19 cellular contexts compared by ENCODE assay signal in genomic region chr16:80837421-80838263, GRCh38. TPM values are rescaled to one million over a fixed set of nuclear protein-coding genes. Genes with fewer than 3 reads are reported as not detected.
DNase-seq lines count a peak whose midpoint lies in the region; ATAC-seq, FAIRE-seq and TF ChIP-seq lines count a peak whose summit lies in the region.
"Had no signal": no experiment of that assay in that cellular context is flagged by ENCODE, and none has a peak within 500 bp of the region (broad histone marks: within the 10 kb centered on the region; RNA-seq: fewer than 3 reads in every experiment).

No MANE protein-coding gene starts in this region.

- no peaks in the 10 kb centered on the region for H3K9me3 ChIP-seq in prostate gland

- DNase-seq in GM23338 (ENCODE audit: low spot score): no peak
- peak; percentile 77 for DNase-seq in LoVo (ENCODE audit: low spot score)
- peak; percentile 87 for DNase-seq in prostate gland (ENCODE audit: low spot score)
- DNase-seq in activated effector memory CD4-positive, alpha-beta T cell treated with anti-CD3 and anti-CD28 coated beads, Interleukin-2, amount 50 U/mL, for 16 hours: no peak
- DNase-seq: HCEC 1CT, IMR-90, Karpas-422, NCI-H1417 treated with DMSO at 0.1 percent for 48 hours, NCI-H2029 treated with DMSO at 0.1 percent for 48 hours, NCI-H2171 treated with DMSO at 0.1 percent for 48 hours, NCI-H510A, NCI-H82, PC-9 had no signal

- H3K9me3 Mint-ChIP-seq in GM23338: peaks cover 13% of the 10 kb centered on the region

- H4K20me1 ChIP-seq in GM23338 (replicated peaks; ENCODE audit: insufficient read depth): no peaks in the 10 kb centered on the region

- H3K4me1 ChIP-seq in GM23338 (ENCODE audit: insufficient read depth): no peaks in the 10 kb centered on the region
- H3K4me1 ChIP-seq in prostate gland (replicated peaks): peaks cover 15% of the 10 kb centered on the region

- intact Hi-C loops in prostate gland (cut with DNase I): no loop called here

- TF ChIP-seq CTCF in GM23338 (conservative IDR thresholded peaks at IDR 0.05; ENCODE audit: low read depth in 2 of 2): no peak
- TF ChIP-seq CTCF in prostate gland (IDR thresholded peaks at IDR 0.05): peak in 1 of 4 experiments; percentile 5

- H3K4me1 Mint-ChIP-seq in GM23338: no peaks in the 10 kb centered on the region
- H3K4me1 Mint-ChIP-seq: B cell; CD4-positive, alpha-beta memory T cell had no signal

- H2AFZ ChIP-seq in GM23338: 0 out of 2 replicates have a peak overlapping the region, but pooled peaks have one; percentile 44
- H2AFZ ChIP-seq: PC-9 had no signal

- H3K9me2 ChIP-seq in GM23338 (ENCODE audit: insufficient read depth): peaks cover 8% of the 10 kb centered on the region; the same call in 1 of the 2 replicates

- no peaks in the 10 kb centered on the region for H3K27me3 ChIP-seq in GM23338 (ENCODE audit: insufficient read depth)
- H3K27me3 ChIP-seq in prostate gland (replicated peaks; ENCODE audit: insufficient read depth): no peaks in the 10 kb centered on the region

- H3K36me3 Mint-ChIP-seq in GM23338 (ENCODE audit: low read depth): no peaks in the 10 kb centered on the region

- H3F3A ChIP-seq in GM23338 (replicated peaks; ENCODE audit: low read depth): no peaks in the 10 kb centered on the region

- H3K4me3 ChIP-seq in GM23338 (no peak overlapping the region), prostate gland (no peak overlapping the region)
- H3K4me3 ChIP-seq: PC-9, SK-N-MC had no signal

- FAIRE-seq in endometrium (lab: Jason Lieb, UNC): peak; percentile 94

- 16% methylated on average over 12 of the region's 12 CpGs for WGBS in prostate gland

- H3K4me2 ChIP-seq in GM23338: no peak overlapping the region
- H3K4me2 ChIP-seq: PC-9 had no signal

- H3K79me2 ChIP-seq in GM23338 (replicated peaks; ENCODE audit: insufficient read depth): no peaks in the 10 kb centered on the region

- no peak for TF ChIP-seq POLR2A in prostate gland (IDR thresholded peaks at IDR 0.05)

- ATAC-seq in GM23338: no peak
- ATAC-seq in HG02852 (IDR thresholded peaks at IDR 0.05; ENCODE audit: unreplicated experiment): no peak
- ATAC-seq in HG03565 (IDR thresholded peaks at IDR 0.05; ENCODE audit: unreplicated experiment): no peak

- H3K27ac ChIP-seq in GM23338 (ENCODE audit: low read depth): no peak overlapping the region
- H3K27ac ChIP-seq in prostate gland: peak overlapping the region; percentile 81 to 88
- H3K27ac ChIP-seq: PC-9, SK-N-MC had no signal

- H3K36me3 ChIP-seq in GM23338 (ENCODE audit: insufficient read depth) (no peaks in the 10 kb centered on the region), prostate gland (no peaks in the 10 kb centered on the region)

- H3K27me3 Mint-ChIP-seq in GM23338 (ENCODE audit: insufficient read depth, low read depth, poor library complexity): peaks cover 4% of the 10 kb centered on the region

- no peak overlapping the region for H3K27ac Mint-ChIP-seq in GM23338
- H3K27ac Mint-ChIP-seq: B cell; CD4-positive, alpha-beta memory T cell had no signal

- no peak overlapping the region for H3K4me3 Mint-ChIP-seq in GM23338
- H3K4me3 Mint-ChIP-seq: B cell; CD4-positive, alpha-beta memory T cell had no signal

TF ChIP-seq in GM23338, 12 proteins besides CTCF, POLR2A, EP300 and RAD21 (continues in another document):
- no peak for TF ChIP-seq ZNF114 (CRISPR knock-in tag; IDR thresholded peaks at IDR 0.05)
- no peak for TF ChIP-seq ETS1 (IDR thresholded peaks at IDR 0.05)
- no peak for TF ChIP-seq NANOG (IDR thresholded peaks at IDR 0.05; ENCODE audit: borderline replicate concordance)
- no peak for TF ChIP-seq POLR2AphosphoS5 (IDR thresholded peaks at IDR 0.05; ENCODE audit: low read depth)
- TF ChIP-seq EZH2 (IDR thresholded peaks at IDR 0.05; ENCODE audit: low read depth, unreplicated experiment): no peak
- no peak for TF ChIP-seq JUNB (IDR thresholded peaks at IDR 0.05; ENCODE audit: unreplicated experiment)
- TF ChIP-seq STAT1 (IDR thresholded peaks at IDR 0.05; ENCODE audit: unreplicated experiment): no peak
- TF ChIP-seq ZNF331 (CRISPR knock-in tag; IDR thresholded peaks at IDR 0.05; ENCODE audit: low read depth): no peak
- no peak for TF ChIP-seq EZH2phosphoT487 (IDR thresholded peaks at IDR 0.05; ENCODE audit: unreplicated experiment)
- TF ChIP-seq ZNF462 (CRISPR knock-in tag; IDR thresholded peaks at IDR 0.05): no peak
- no peak for TF ChIP-seq CREB1 (CRISPR knock-in tag; IDR thresholded peaks at IDR 0.05; ENCODE audit: low read depth)

RNA-seq across cellular contexts. Expression of gene CDYL2, which starts 33.2 kb away (rescaled TPM):
- 4.3 and 4.5 TPM in 2 replicates for total RNA-seq in GM23338 (2014; rRNA removed; shearing (Covaris generic))
- 0.82 and 0.90 TPM in 2 replicates for polyA plus RNA-seq in GM23338 (2016; fragmentation: Nextera tagmentation; extraction: Ambion mirVana)
- 10 to 100 TPM; 42.8 to 63.7 TPM for total RNA-seq in prostate gland

Comparison
In these comparisons a context has a peak if more than half of its experiments do, and no peak if none do; other contexts are left out.
1. DNase-seq: peak in LoVo (single experiment) and prostate gland (single experiment); none in GM23338 (single experiment) and activated effector memory CD4-positive, alpha-beta T cell treated with anti-CD3 and anti-CD28 coated beads, Interleukin-2, amount 50 U/mL, for 16 hours (single experiment).